In the genomic region with DNA sequence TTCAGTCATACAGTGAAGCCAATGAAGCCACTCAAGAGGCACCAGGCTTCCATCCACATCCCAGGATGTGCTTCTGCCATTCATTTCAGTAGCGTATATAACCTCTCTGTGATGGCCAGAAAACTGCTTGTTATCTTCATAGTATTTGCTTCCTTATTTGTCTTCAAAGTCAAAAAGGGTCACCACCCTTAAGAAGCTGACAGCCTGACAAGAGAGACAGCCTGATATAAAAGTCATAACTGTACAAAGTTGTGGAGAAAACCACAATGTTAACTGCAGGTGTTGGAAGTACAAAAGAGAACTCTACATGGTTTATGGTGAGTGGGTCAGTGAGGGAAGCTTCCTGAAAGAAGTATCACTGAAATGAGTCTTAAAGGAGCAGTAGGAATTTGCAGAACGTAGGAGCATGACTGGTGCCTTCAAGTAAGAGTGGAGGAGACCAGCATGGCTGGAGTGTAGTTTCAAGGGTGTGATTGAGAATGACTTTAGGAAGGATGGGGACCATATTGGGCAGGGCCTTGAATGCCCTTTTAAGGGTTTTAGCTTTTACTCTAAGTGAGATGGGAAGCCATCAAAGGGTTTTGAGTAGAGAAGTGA, we compare ENCODE assay signal across 16 cellular contexts. TPM values are rescaled to one million over a fixed set of nuclear protein-coding genes. Genes with fewer than 3 reads are reported as not detected.
DNase-seq lines count a peak whose midpoint lies in the region; ATAC-seq, FAIRE-seq and TF ChIP-seq lines count a peak whose summit lies in the region.
"Had no signal": no experiment of that assay in that cellular context is flagged by ENCODE, and none has a peak within 500 bp of the region (broad histone marks: within the 10 kb centered on the region; RNA-seq: fewer than 3 reads in every experiment).

No MANE protein-coding gene starts in this region.

- H3K36me3 Mint-ChIP-seq in nephron progenitor cell (ENCODE audit: low read depth), result no peaks in the 10 kb centered on the region

- intact Hi-C loops in GM12878 (cut with micrococcal nuclease; ENCODE audit: unreplicated experiment), result no loop called here

- no TSS peak for BruUV-seq in GM12878 (replicated peaks; lab: Mats Ljungman, UMichigan)

- H3K9ac ChIP-seq in DND-41 (ENCODE audit: low read depth, low read length) (no peak overlapping the region), Loucy (ENCODE audit: low read depth, low read length, poor library complexity, severe bottlenecking) (no peak overlapping the region), GM12878 (ENCODE audit: control insufficient read depth, insufficient read depth, low read length) (no peak overlapping the region)

- H3K36me3 ChIP-seq in DND-41 (ENCODE audit: insufficient read depth, low read length) (no peaks in the 10 kb centered on the region), Loucy (ENCODE audit: insufficient read depth, low read length) (no peaks in the 10 kb centered on the region), GM12878 (ENCODE audit: control insufficient read depth in 2 of 2, insufficient read depth in 2 of 2, low read length in 1 of 2) (no peaks in the 10 kb centered on the region)
- H3K36me3 ChIP-seq: Peyer's patch had no signal

- CTCF ChIA-PET in GM12878 (lab: Yijun Ruan, JAX), result interaction anchor here (0.6 to 6.0 kb wide), 8 partner anchors 11 to 258 kb away, joined by 3 to 52 read pairs (median 3); partner anchors contain the start of gene TMEM267

- H4K20me1 ChIP-seq in DND-41 (ENCODE audit: insufficient read depth, low read length), result no peaks in the 10 kb centered on the region; the same call in 1 of the 2 replicates
- H4K20me1 ChIP-seq in Loucy (ENCODE audit: insufficient read depth, low read length, poor library complexity, severe bottlenecking), result no peaks in the 10 kb centered on the region
- H4K20me1 ChIP-seq in GM12878 (ENCODE audit: control insufficient read depth, insufficient read depth), result no peaks in the 10 kb centered on the region

- no peak overlapping the region for H3K27ac ChIP-seq in DND-41 (ENCODE audit: low read length)
- no peak overlapping the region for H3K27ac ChIP-seq in GM12878 (ENCODE audit: control insufficient read depth, insufficient read depth)
- H3K27ac ChIP-seq: Peyer's patch had no signal

- no peaks in the 10 kb centered on the region for H3F3A ChIP-seq in Loucy (ENCODE audit: low read depth)

- no peak overlapping the region for H2AFZ ChIP-seq in DND-41 (ENCODE audit: low read depth, low read length)
- H2AFZ ChIP-seq in Loucy (ENCODE audit: low read length), result peak overlapping the region; percentile 72
- H2AFZ ChIP-seq in GM12878 (ENCODE audit: control insufficient read depth, low read depth, low read length), result no peak overlapping the region

- RAD21 ChIA-PET in GM12878 (lab: Charles Lee; ENCODE audit: unreplicated experiment), result interaction anchor here (1.5 to 1.9 kb wide), 2 partner anchors 164 to 258 kb away, joined by 5 to 8 read pairs; partner anchors contain the start of gene TMEM267

- ATAC-seq in DND-41 (ENCODE audit: insufficient read depth, low read depth) (peak; percentile 80), HG02870 (IDR thresholded peaks at IDR 0.05; ENCODE audit: unreplicated experiment) (peak; percentile 50), GM12878 (peak; percentile 56)

- H3K4me3 ChIP-seq in DND-41 (ENCODE audit: low read depth in 1 of 2, low read length in 2 of 2) (no peak overlapping the region), Loucy (ENCODE audit: low read length, poor library complexity, severe bottlenecking) (peak overlapping the region; percentile 11), GM12878 (no peak overlapping the region)
- H3K4me3 ChIP-seq: Peyer's patch had no signal

- SMC1A ChIA-PET in GM12878 (lab: Charles Lee; ENCODE audit: uncharacterized antibody, unreplicated experiment), result interaction anchor here (1.3 to 4.5 kb wide), 3 partner anchors 7 to 164 kb away, joined by 4 to 32 read pairs (median 7); no protein-coding TSS in a partner anchor

- TF ChIP-seq POLR2A in GM12878 (IDR thresholded peaks at IDR 0.05; ENCODE audit: low read depth, low read length), result no peak

- H3K9me3 Mint-ChIP-seq in nephron progenitor cell, result no peaks in the 10 kb centered on the region

- H3K27me3 ChIP-seq in DND-41 (ENCODE audit: insufficient read depth, low read length, poor library complexity) (peaks cover 5% of the 10 kb centered on the region), Loucy (ENCODE audit: insufficient read depth, low read length, poor library complexity, severe bottlenecking) (no peaks in the 10 kb centered on the region), GM12878 (replicated peaks in 1 of 2; ENCODE audit: control insufficient read depth in 2 of 2, insufficient read depth in 2 of 2, low read length in 1 of 2) (no peaks in the 10 kb centered on the region)
- H3K27me3 ChIP-seq: Peyer's patch had no signal

- no peak for TF ChIP-seq RAD21 in GM12878 (IDR thresholded peaks at IDR 0.05; ENCODE audit: insufficient read depth, low read depth, low read length)

- TF ChIP-seq CTCF in DND-41 (IDR thresholded peaks at IDR 0.05; ENCODE audit: borderline replicate concordance, extremely low read depth, low read length, poor library complexity, severe bottlenecking) (no peak), Loucy (conservative IDR thresholded peaks at IDR 0.05; ENCODE audit: low read length) (no peak), GM12878 (IDR thresholded peaks at IDR 0.05 in 2 of 3, conservative IDR thresholded peaks at IDR 0.05 in 1 of 3; ENCODE audit: control insufficient read depth in 2 of 3, extremely low read depth in 1 of 3, insufficient read depth in 1 of 3, low read depth in 3 of 3, low read length in 3 of 3) (no peak), nephron progenitor cell (IDR thresholded peaks at IDR 0.05) (no peak)

- no peak overlapping the region for H3K4me3 Mint-ChIP-seq in nephron progenitor cell

- H3K4me1 ChIP-seq in DND-41 (ENCODE audit: insufficient read depth, low read length), result no peaks in the 10 kb centered on the region
- peaks cover 11% of the 10 kb centered on the region for H3K4me1 ChIP-seq in Loucy (ENCODE audit: insufficient read depth, low read length, poor library complexity, severe bottlenecking)
- H3K4me1 ChIP-seq in GM12878 (ENCODE audit: control insufficient read depth, insufficient read depth, low read length), result no peaks in the 10 kb centered on the region
- H3K4me1 ChIP-seq: Peyer's patch had no signal

- WGBS in GM12878 (ENCODE audit: insufficient coverage, insufficient replicate concordance, low lambda C conversion rate, missing lambda C conversion rate), result 16% methylated on average over 2 of the region's 2 CpGs

- in situ Hi-C loops in GM12878 (cut with MboI), result loop anchor here (5.0 kb wide), 1 partner anchor 162 kb away; no protein-coding TSS in a partner anchor

- POLR2A ChIA-PET in GM12878 (lab: Charles Lee), result interaction anchor here (0.6 kb wide), 2 partner anchors 26 to 1388 kb away, joined by 3 to 5 read pairs; no protein-coding TSS in a partner anchor

- H3K9me2 ChIP-seq in Loucy (replicated peaks; ENCODE audit: low read depth, low read length), result no peaks in the 10 kb centered on the region

- H3K9me3 ChIP-seq in DND-41 (ENCODE audit: insufficient read depth, low read length, severe bottlenecking), result no peaks in the 10 kb centered on the region
- no peaks in the 10 kb centered on the region for H3K9me3 ChIP-seq in Loucy (ENCODE audit: insufficient read depth, low read depth, low read length)
- no peaks in the 10 kb centered on the region for H3K9me3 ChIP-seq in GM12878 (replicated peaks; ENCODE audit: control insufficient read depth, insufficient read depth, low read length)
- H3K9me3 ChIP-seq: Peyer's patch had no signal

- H3K79me2 ChIP-seq in DND-41 (ENCODE audit: insufficient read depth, low read length) (no peaks in the 10 kb centered on the region), Loucy (ENCODE audit: insufficient read depth, low read length) (no peaks in the 10 kb centered on the region), GM12878 (ENCODE audit: control insufficient read depth, insufficient read depth, low read length) (no peaks in the 10 kb centered on the region)

- FAIRE-seq in GM12878 (lab: Jason Lieb, UNC), result peak; percentile 59
- FAIRE-seq: G401.6 had no signal

- no peak overlapping the region for H3K4me2 ChIP-seq in DND-41 (ENCODE audit: insufficient read depth, low read length)
- peak overlapping the region; percentile 49 for H3K4me2 ChIP-seq in Loucy (ENCODE audit: low read depth, low read length, poor library complexity, severe bottlenecking)
- no peak overlapping the region for H3K4me2 ChIP-seq in GM12878 (ENCODE audit: control insufficient read depth, insufficient read depth)

- DNase-seq in DND-41 (no peak), GM12878 (ENCODE audit: low read depth, low spot score) (no peak), NCI-H1930 (lab: John Stamatoyannopoulos, UW) (no peak), nephron progenitor cell (no peak)
- no peak for DNase-seq in stimulated activated naive CD4-positive, alpha-beta T cell (lab: John Stamatoyannopoulos, UW)
- DNase-seq: Calu3, DMS79, HCEC 1CT, NCI-H1092, NCI-H2107, NCI-H69, Peyer's patch, SHP77 treated with DMSO at 0.1 percent for 48 hours had no signal

- peaks cover 2% of the 10 kb centered on the region for H3K27me3 Mint-ChIP-seq in nephron progenitor cell (ENCODE audit: low read depth, poor library complexity)

- TF ChIP-seq EP300 in GM12878 (IDR thresholded peaks at IDR 0.05; ENCODE audit: borderline replicate concordance in 1 of 2, control insufficient read depth in 1 of 2, low read depth in 2 of 2, low read length in 2 of 2), result no peak

- H3K27ac Mint-ChIP-seq in nephron progenitor cell, result no peak overlapping the region

- H3K4me1 Mint-ChIP-seq in nephron progenitor cell, result no peaks in the 10 kb centered on the region

RNA-seq across cellular contexts. Expression of gene NIM1K, which starts 33.7 kb away (rescaled TPM):
- 1.1 and 1.4 TPM in 2 replicates for total RNA-seq in GM12878 (2013; cell fraction: nucleolus; rRNA removed)
- total RNA-seq in GM12878 (2014; rRNA removed) (0.96 and 1.3 TPM in 2 replicates), GM12878 (2014; rRNA removed; fragmentation: Illumina TruSeq; extraction: Trizol) (0.63 and 0.69 TPM in 2 replicates), GM12878 (2021) (0.69 and 1.0 TPM in 2 replicates)
- 0.50 TPM for polyA plus RNA-seq in GM12878 (2011; ENCODE audit: low read depth)
- polyA plus RNA-seq in GM12878 (2011; rRNA removed) (1.3 and 1.6 TPM in 2 replicates), GM12878 (2014; fragmentation: Illumina TruSeq; extraction: Trizol) (0.47 and 0.74 TPM in 2 replicates), GM12878 (2014; fragmentation: Nextera tagmentation; extraction: Ambion mirVana) (under 1 TPM; 0.27 to 0.35 TPM), GM12878 (2014; rRNA removed) (0.37 and 0.84 TPM in 2 replicates), GM12878 (2016; fragmentation: Nextera tagmentation; extraction: Ambion mirVana) (1 to 10 TPM in 1 of 2 experiments, under 1 TPM in 1; 0.96 to 1.7 TPM)
- polyA plus RNA-seq in GM12878 (2011; cell fraction: cytosol; rRNA removed), result 1.5 and 1.7 TPM in 2 replicates
- 0.99 and 1.3 TPM in 2 replicates for polyA plus RNA-seq in GM12878 (2011; cell fraction: nucleus; rRNA removed)
- 0.76 and 1.0 TPM in 2 replicates for polyA plus RNA-seq in GM12878 (2012)
- polyA minus RNA-seq in GM12878 (2011; rRNA and poly(A)+ RNA removed), result 1.5 and 1.9 TPM in 2 replicates
- 1.2 and 1.6 TPM in 2 replicates for polyA minus RNA-seq in GM12878 (2011; cell fraction: cytosol; rRNA and poly(A)+ RNA removed)
- polyA minus RNA-seq in GM12878 (2011; cell fraction: nucleus; rRNA and poly(A)+ RNA removed), result 1.6 and 2.1 TPM in 2 replicates
- total RNA-seq: Peyer's patch had no signal
